Comparison of ENCODE assay signal across 23 cellular contexts in the genomic region with DNA sequence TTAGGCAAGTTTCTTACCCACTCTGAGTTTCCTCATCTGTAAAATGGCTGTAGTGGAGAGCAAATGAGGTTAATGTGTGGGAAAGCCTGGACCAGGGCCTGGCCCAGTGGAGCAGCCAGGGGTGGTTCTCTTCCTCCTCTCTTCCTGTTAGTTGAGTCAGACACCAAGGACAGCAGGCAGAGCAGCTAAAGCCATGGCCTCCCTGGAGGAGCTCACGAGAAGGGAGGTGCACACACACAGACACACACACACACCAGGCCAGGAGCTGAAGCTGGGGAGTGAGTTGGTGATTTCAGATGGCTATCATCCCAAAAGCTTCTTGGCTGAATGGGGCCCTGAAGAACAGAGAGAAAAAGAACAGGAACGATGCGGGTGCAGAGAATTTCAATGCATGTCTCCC. TPM values are rescaled to one million over a fixed set of nuclear protein-coding genes. Genes with fewer than 3 reads are reported as not detected.
DNase-seq lines count a peak whose midpoint lies in the region; ATAC-seq and TF ChIP-seq lines count a peak whose summit lies in the region.
"Had no signal": no experiment of that assay in that cellular context is flagged by ENCODE, and none has a peak within 500 bp of the region (broad histone marks: within the 10 kb centered on the region; RNA-seq: fewer than 3 reads in every experiment).

No MANE protein-coding gene starts in this region.

- H4K8ac ChIP-seq in mesenchymal stem cell (ENCODE audit: low read length), result no peak overlapping the region

- no peak overlapping the region for H2BK15ac ChIP-seq in mesenchymal stem cell (ENCODE audit: low read depth, poor library complexity, severe bottlenecking)

- no peak overlapping the region for H4K91ac ChIP-seq in mesenchymal stem cell (ENCODE audit: low read length)

- no peak overlapping the region for H2BK12ac ChIP-seq in mesenchymal stem cell (ENCODE audit: low read length in 2 of 2)

- H3K79me1 ChIP-seq in mesenchymal stem cell (replicated peaks; ENCODE audit: low read length, poor library complexity, severe bottlenecking), result no peaks in the 10 kb centered on the region

- no peak overlapping the region for H2BK120ac ChIP-seq in mesenchymal stem cell (ENCODE audit: low read depth, low read length)

- no peak overlapping the region for H3K4me2 ChIP-seq in mesenchymal stem cell (ENCODE audit: low read length, poor library complexity, severe bottlenecking)

- H3K23ac ChIP-seq in mesenchymal stem cell (ENCODE audit: low read length in 2 of 2), result no peak overlapping the region

- DNase-seq in ELF-1 (ENCODE audit: low read depth, low spot score) (peak; percentile 10), cardiac fibroblast (ENCODE audit: low read depth in 2 of 2) (peak; percentile 60 to 62), mesenchymal stem cell (no peak), CD1c-positive myeloid dendritic cell (ENCODE audit: extremely low spot score) (no peak), glomerular visceral epithelial cell (ENCODE audit: extremely low spot score) (no peak), DMS153 (lab: John Stamatoyannopoulos, UW) (no peak)
- no peak for DNase-seq in activated CD4-positive, CD25-positive, alpha-beta regulatory T cell treated with anti-CD3 and anti-CD28 coated beads, Interleukin-2, amount 50 U/mL, for 72 hours
- DNase-seq: activated CD4-positive, alpha-beta T cell treated with anti-CD3 and anti-CD28 coated beads for 4 hours; CD4-positive, CD25-positive, alpha-beta regulatory T cell; DMS 273 treated with DMSO at 0.1 percent for 48 hours; GF-D8; Kasumi-1; NCI-H1048; NCI-H2029; NCI-H345; NCI-H82; SHP77 treated with DMSO at 0.1 percent for 48 hours; stimulated activated CD4-positive, alpha-beta T cell treated with anti-CD3 and anti-CD28 coated beads, Interleukin-4, amount 100 ng/mL, for 1 hour; stimulated activated naive CD4-positive, alpha-beta T cell had no signal

- WGBS in gastroesophageal sphincter (ENCODE audit: low coverage in 1 of 2), 2 donors, result 63 to 92% methylated on average over 2 to 3 of the region's 3 CpGs
- 95% methylated on average over 2 of the region's 3 CpGs for WGBS in mesenchymal stem cell

- H3K4me3 ChIP-seq in cardiac fibroblast (replicated peaks in 1 of 2; ENCODE audit: low read depth in 2 of 2, low read length in 2 of 2), result no peak overlapping the region
- H3K4me3 ChIP-seq in gastroesophageal sphincter, result no peak overlapping the region
- H3K4me3 ChIP-seq in mesenchymal stem cell (ENCODE audit: insufficient read depth in 1 of 2, low read depth in 1 of 2, low read length in 2 of 2), result peak overlapping the region in 1 of 2 experiments; percentile 18
- H3K4me3 ChIP-seq: lung had no signal

- no peak overlapping the region for H2BK5ac ChIP-seq in mesenchymal stem cell (ENCODE audit: low read depth, low read length, poor library complexity, severe bottlenecking)

- H3K9me3 ChIP-seq in gastroesophageal sphincter, result no peaks in the 10 kb centered on the region
- H3K9me3 ChIP-seq in mesenchymal stem cell (ENCODE audit: control insufficient read depth, low read length), result no peaks in the 10 kb centered on the region
- H3K9me3 ChIP-seq: neutrophil had no signal

- TF ChIP-seq CTCF in cardiac fibroblast (IDR thresholded peaks at IDR 0.05; ENCODE audit: low read depth, low read length), result no peak
- TF ChIP-seq CTCF in gastroesophageal sphincter (IDR thresholded peaks at IDR 0.05), result no peak

- ATAC-seq in gastroesophageal sphincter, result peak; percentile 45
- ATAC-seq: activated T-helper 17 cell treated with anti-CD3 and anti-CD28 coated beads, Interleukin-2, amount 50 U/mL, for 72 hours had no signal

- no peak for TF ChIP-seq EP300 in gastroesophageal sphincter (IDR thresholded peaks at IDR 0.05)

- no peak overlapping the region for H3K18ac ChIP-seq in mesenchymal stem cell (ENCODE audit: low read depth in 1 of 2, low read length in 2 of 2)

- no peak overlapping the region for H2AK5ac ChIP-seq in mesenchymal stem cell (ENCODE audit: low read length, severe bottlenecking)

- peaks cover 0 to 30% (median 0%) of the 10 kb centered on the region in 3 donors for H3K4me1 ChIP-seq in gastroesophageal sphincter
- peaks cover 1% of the 10 kb centered on the region for H3K4me1 ChIP-seq in mesenchymal stem cell (ENCODE audit: control insufficient read depth, insufficient read depth, low read depth, low read length)

- no peak overlapping the region for H2AFZ ChIP-seq in mesenchymal stem cell (ENCODE audit: low read depth, low read length)

- H3K4ac ChIP-seq in mesenchymal stem cell (ENCODE audit: low read depth in 1 of 2, low read length in 2 of 2), result no peak overlapping the region

- TF ChIP-seq POLR2A in gastroesophageal sphincter (IDR thresholded peaks at IDR 0.05), result no peak

- no peak overlapping the region for H3K14ac ChIP-seq in mesenchymal stem cell (ENCODE audit: low read length in 2 of 2)

- H3K9ac ChIP-seq in mesenchymal stem cell (ENCODE audit: low read length), result peak overlapping the region; percentile 54

- peaks cover 0 to under 1% of the 10 kb centered on the region in 2 donors for H3K36me3 ChIP-seq in gastroesophageal sphincter
- peaks cover 0 to 4% of the 10 kb centered on the region in 2 experiments for H3K36me3 ChIP-seq in mesenchymal stem cell (ENCODE audit: control insufficient read depth in 1 of 2, insufficient read depth in 2 of 2, low read depth in 1 of 2, low read length in 2 of 2)
- H3K36me3 ChIP-seq: neutrophil had no signal

- H3K27me3 ChIP-seq in gastroesophageal sphincter (no peaks in the 10 kb centered on the region), mesenchymal stem cell (ENCODE audit: control insufficient read depth in 1 of 2, insufficient read depth in 1 of 2, low read length in 2 of 2) (no peaks in the 10 kb centered on the region)
- H3K27me3 ChIP-seq: neutrophil had no signal

- no peak overlapping the region for H3K27ac ChIP-seq in gastroesophageal sphincter
- no peak overlapping the region for H3K27ac ChIP-seq in mesenchymal stem cell (ENCODE audit: low read length, poor library complexity, severe bottlenecking)
- H3K27ac ChIP-seq: neutrophil had no signal

RNA-seq across cellular contexts. Expression of a gene that starts 33.2 kb away (rescaled TPM):
- 100 to 1,000 TPM; 163 to 205 (median 171) TPM for total RNA-seq in gastroesophageal sphincter
- polyA plus RNA-seq in mesenchymal stem cell (2013, experiment 1 of 2), result 226 TPM
- 236 TPM for polyA plus RNA-seq in mesenchymal stem cell (2013, experiment 2 of 2)

Comparison
In these comparisons a context has a peak if more than half of its experiments do, and no peak if none do; other contexts are left out.
1. DNase-seq: peak in ELF-1 (single experiment) and cardiac fibroblast (2 of 2); none in mesenchymal stem cell (single experiment), CD1c-positive myeloid dendritic cell (single experiment), activated CD4-positive, CD25-positive, alpha-beta regulatory T cell treated with anti-CD3 and anti-CD28 coated beads, Interleukin-2, amount 50 U/mL, for 72 hours (single experiment), glomerular visceral epithelial cell (single experiment) and DMS153 (single experiment).